ENCODE assay signal across 2 cellular contexts in genomic region chr4:183323295-183323694, GRCh38.
TF ChIP-seq lines count a peak whose summit lies in the region.

No MANE protein-coding gene starts in this region.

TF ChIP-seq in GM23338, 12 proteins besides CTCF, POLR2A, EP300 and RAD21:
- TF ChIP-seq POLR2AphosphoS5 (IDR thresholded peaks at IDR 0.05; ENCODE audit: low read depth): no peak
- TF ChIP-seq ZNF462 (CRISPR knock-in tag; IDR thresholded peaks at IDR 0.05): no peak
- TF ChIP-seq JUNB (IDR thresholded peaks at IDR 0.05; ENCODE audit: unreplicated experiment): no peak
- no peak for TF ChIP-seq ZNF114 (CRISPR knock-in tag; IDR thresholded peaks at IDR 0.05)
- no peak for TF ChIP-seq STAT1 (IDR thresholded peaks at IDR 0.05; ENCODE audit: unreplicated experiment)
- no peak for TF ChIP-seq EZH2phosphoT487 (IDR thresholded peaks at IDR 0.05; ENCODE audit: unreplicated experiment)
- no peak for TF ChIP-seq CREB1 (CRISPR knock-in tag; IDR thresholded peaks at IDR 0.05; ENCODE audit: low read depth)
- TF ChIP-seq ETS1 (IDR thresholded peaks at IDR 0.05): no peak
- no peak for TF ChIP-seq ZNF331 (CRISPR knock-in tag; IDR thresholded peaks at IDR 0.05; ENCODE audit: low read depth)
- no peak for TF ChIP-seq EZH2 (IDR thresholded peaks at IDR 0.05; ENCODE audit: low read depth, unreplicated experiment)
- no peak for TF ChIP-seq REST (IDR thresholded peaks at IDR 0.05; ENCODE audit: unreplicated experiment)
- TF ChIP-seq NANOG (IDR thresholded peaks at IDR 0.05; ENCODE audit: borderline replicate concordance): no peak
TF ChIP-seq in GM23338: peak in this region for 0.

TF ChIP-seq in HepG2, 621 proteins besides CTCF, POLR2A, EP300 and RAD21:
- TF ChIP-seq SMARCE1 (IDR thresholded peaks at IDR 0.05; ENCODE audit: borderline replicate concordance) (no peak), WIZ (CRISPR knock-in tag; IDR thresholded peaks at IDR 0.05) (no peak), IRF9 (CRISPR knock-in tag; IDR thresholded peaks at IDR 0.05; ENCODE audit: borderline replicate concordance) (no peak), TERF1 (CRISPR knock-in tag; IDR thresholded peaks at IDR 0.05) (no peak), KAT7 (CRISPR knock-in tag; IDR thresholded peaks at IDR 0.05; ENCODE audit: borderline replicate concordance) (no peak), UBTF (CRISPR knock-in tag; IDR thresholded peaks at IDR 0.05) (no peak), SAP130 (CRISPR knock-in tag; IDR thresholded peaks at IDR 0.05; ENCODE audit: low read depth) (no peak), KLF9 (CRISPR knock-in tag; IDR thresholded peaks at IDR 0.05; ENCODE audit: low read depth) (no peak), CEBPB (IDR thresholded peaks at IDR 0.05; ENCODE audit: borderline replicate concordance, low read depth, low read length) (no peak), PHF21A (CRISPR knock-in tag; IDR thresholded peaks at IDR 0.05) (no peak), ZNF160 (CRISPR knock-in tag; IDR thresholded peaks at IDR 0.05) (no peak), ZNF781 (CRISPR knock-in tag; IDR thresholded peaks at IDR 0.05; ENCODE audit: borderline replicate concordance, not compliant biosample characterization) (no peak), ZNF883 (CRISPR knock-in tag; IDR thresholded peaks at IDR 0.05; ENCODE audit: not compliant biosample characterization) (no peak), BATF2 (CRISPR knock-in tag; IDR thresholded peaks at IDR 0.05) (no peak), SNRNP70 (IDR thresholded peaks at IDR 0.05; ENCODE audit: low read depth, low read length) (no peak), ZNF253 (CRISPR knock-in tag; IDR thresholded peaks at IDR 0.05; ENCODE audit: borderline replicate concordance) (no peak)
- TF ChIP-seq, protein P1, sequence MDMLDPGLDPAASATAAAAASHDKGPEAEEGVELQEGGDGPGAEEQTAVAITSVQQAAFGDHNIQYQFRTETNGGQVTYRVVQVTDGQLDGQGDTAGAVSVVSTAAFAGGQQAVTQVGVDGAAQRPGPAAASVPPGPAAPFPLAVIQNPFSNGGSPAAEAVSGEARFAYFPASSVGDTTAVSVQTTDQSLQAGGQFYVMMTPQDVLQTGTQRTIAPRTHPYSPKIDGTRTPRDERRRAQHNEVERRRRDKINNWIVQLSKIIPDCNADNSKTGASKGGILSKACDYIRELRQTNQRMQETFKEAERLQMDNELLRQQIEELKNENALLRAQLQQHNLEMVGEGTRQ (IDR thresholded peaks at IDR 0.05; ENCODE audit: low read depth, low read length): no peak
- TF ChIP-seq, protein P1 (CRISPR knock-in tag; IDR thresholded peaks at IDR 0.05; ENCODE audit: borderline replicate concordance): no peak
